12 cellular contexts compared by ENCODE assay signal in genomic region chr14:103524002-103524785, GRCh38. TPM values are rescaled to one million over a fixed set of nuclear protein-coding genes. Genes with fewer than 3 reads are reported as not detected.
DNase-seq lines count a peak whose midpoint lies in the region; ATAC-seq and TF ChIP-seq lines count a peak whose summit lies in the region.
"Had no signal": no experiment of that assay in that cellular context is flagged by ENCODE, and none has a peak within 500 bp of the region (broad histone marks: within the 10 kb centered on the region; RNA-seq: fewer than 3 reads in every experiment).

No MANE protein-coding gene starts in this region.

- H3K36me3 ChIP-seq in left ventricle myocardium inferior, result no peaks in the 10 kb centered on the region
- peaks cover 4% of the 10 kb centered on the region for H3K36me3 ChIP-seq in right atrium auricular region
- no peaks in the 10 kb centered on the region for H3K36me3 ChIP-seq in mucosa of descending colon (ENCODE audit: low read depth)

- no peak overlapping the region for H3K27ac Mint-ChIP-seq in type B pancreatic cell

- H3K27me3 Mint-ChIP-seq in type B pancreatic cell, result peaks cover 13% of the 10 kb centered on the region

- H3K36me3 Mint-ChIP-seq in type B pancreatic cell, result no peaks in the 10 kb centered on the region

- DNase-seq in left ventricle myocardium inferior (no peak), right atrium auricular region (ENCODE audit: low spot score) (no peak), RWPE1 (ENCODE audit: low spot score) (no peak), mucosa of descending colon (peak in 2 of 3 donors; percentile 44 to 62), type B pancreatic cell (ENCODE audit: extremely low spot score, unreplicated experiment) (no peak), NCI-H146 (lab: John Stamatoyannopoulos, UW) (no peak), DMS79 (lab: John Stamatoyannopoulos, UW) (no peak)
- DNase-seq: foreskin melanocyte; NCI-H1436 treated with DMSO at 0.1 percent for 48 hours; stimulated activated CD4-positive, alpha-beta T cell treated with anti-CD3 and anti-CD28 coated beads, Interleukin-2, amount 100 ng/mL, for 24 hours had no signal

- TF ChIP-seq CTCF in left ventricle myocardium inferior (IDR thresholded peaks at IDR 0.05; ENCODE audit: borderline replicate concordance) (no peak), right atrium auricular region (IDR thresholded peaks at IDR 0.05) (no peak), RWPE1 (conservative IDR thresholded peaks at IDR 0.05; ENCODE audit: low read depth) (no peak), mucosa of descending colon (IDR thresholded peaks at IDR 0.05) (no peak), type B pancreatic cell (conservative IDR thresholded peaks at IDR 0.05) (no peak)

- no peaks in the 10 kb centered on the region for H3K9me3 ChIP-seq in left ventricle myocardium inferior (replicated peaks)
- no peaks in the 10 kb centered on the region for H3K9me3 ChIP-seq in right atrium auricular region
- no peaks in the 10 kb centered on the region for H3K9me3 ChIP-seq in mucosa of descending colon

- ATAC-seq in mucosa of descending colon, result no peak
- ATAC-seq in GM19328 (IDR thresholded peaks at IDR 0.05; ENCODE audit: unreplicated experiment), result no peak

- POLR2A ChIA-PET in RWPE1 (lab: Yijun Ruan, JAX; ENCODE audit: low non-redundant PET), result no interaction called here

- H3K4me3 ChIP-seq in left ventricle myocardium inferior (no peak overlapping the region), right atrium auricular region (no peak overlapping the region), mucosa of descending colon (no peak overlapping the region)

- H3K27me3 ChIP-seq in left ventricle myocardium inferior (ENCODE audit: low read depth) (no peaks in the 10 kb centered on the region), right atrium auricular region (no peaks in the 10 kb centered on the region)

- H3K27ac ChIP-seq in left ventricle myocardium inferior (replicated peaks) (peak overlapping the region; percentile 12), right atrium auricular region (peak overlapping the region in 1 of 2 donors; percentile 21), RWPE1 (peak overlapping the region; percentile 100)
- H3K27ac ChIP-seq: SK-N-MC had no signal

- intact Hi-C loops in left ventricle myocardium inferior (cut with micrococcal nuclease) (no loop called here), mucosa of descending colon (cut with DNase I, micrococcal nuclease) (no loop called here)

- CTCF ChIA-PET in RWPE1 (lab: Yijun Ruan, JAX), result interaction anchor here (0.6 kb wide), 1 partner anchor 18 kb away, joined by 6 read pairs; no protein-coding TSS in a partner anchor

- peaks cover 22% of the 10 kb centered on the region for H3K4me1 Mint-ChIP-seq in type B pancreatic cell (ENCODE audit: unreplicated experiment)

- H3K9me3 Mint-ChIP-seq in type B pancreatic cell, result no peaks in the 10 kb centered on the region

- H3K4me1 ChIP-seq in left ventricle myocardium inferior (peaks cover 92% of the 10 kb centered on the region), right atrium auricular region (peaks cover 0 to 75% of the 10 kb centered on the region in 2 donors), mucosa of descending colon (ENCODE audit: low read depth) (peaks cover 52% of the 10 kb centered on the region)

- peak overlapping the region; percentile 81 for H3K4me3 Mint-ChIP-seq in type B pancreatic cell

RNA-seq across cellular contexts. Expression of gene CKB, which starts 1.6 kb away (rescaled TPM):
- total RNA-seq in left ventricle myocardium inferior, result 661 TPM
- 100 to 1,000 TPM; 546 to 707 TPM for total RNA-seq in right atrium auricular region
- total RNA-seq in mucosa of descending colon, result 1,000 to 10,000 TPM; 1,316 to 3,346 (median 2,079) TPM
- 180 and 323 TPM in 2 replicates for total RNA-seq in type B pancreatic cell (ENCODE audit: low replicate concordance)

RNA-seq across cellular contexts. Expression of gene TRMT61A, which starts 4.8 kb away (rescaled TPM):
- total RNA-seq in left ventricle myocardium inferior, result 5.9 TPM
- total RNA-seq in right atrium auricular region, result 1 to 10 TPM; 4.4 to 7.4 TPM
- total RNA-seq in mucosa of descending colon, result 10 to 100 TPM; 10.2 to 23.7 (median 10.5) TPM
- 10.8 and 12.4 TPM in 2 replicates for total RNA-seq in type B pancreatic cell (ENCODE audit: low replicate concordance)

RNA-seq across cellular contexts. Expression of gene BAG5, which starts 38.3 kb away (rescaled TPM):
- total RNA-seq in left ventricle myocardium inferior (16.7 TPM), right atrium auricular region (10 to 100 TPM; 16.1 to 17.7 TPM), mucosa of descending colon (10 to 100 TPM; 26.1 to 29.9 (median 28.0) TPM), type B pancreatic cell (ENCODE audit: low replicate concordance) (23.3 and 30.5 TPM in 2 replicates)

RNA-seq across cellular contexts. Expression of gene COA8, which starts 38.6 kb away (rescaled TPM):
- 48.3 TPM for total RNA-seq in left ventricle myocardium inferior
- 10 to 100 TPM; 21.3 to 53.2 TPM for total RNA-seq in right atrium auricular region
- total RNA-seq in mucosa of descending colon, result 10 to 100 TPM; 29.3 to 47.3 (median 36.5) TPM
- total RNA-seq in type B pancreatic cell (ENCODE audit: low replicate concordance), result 39.8 and 42.5 TPM in 2 replicates

Comparison
In these comparisons a context has a peak if more than half of its experiments do, and no peak if none do; other contexts are left out.
1. DNase-seq: peak in mucosa of descending colon (2 of 3); none in left ventricle myocardium inferior (single experiment), right atrium auricular region (single experiment), RWPE1 (single experiment), type B pancreatic cell (single experiment), NCI-H146 (single experiment) and DMS79 (single experiment).